ENCODE assay signal across 20 cellular contexts in the genomic region with DNA sequence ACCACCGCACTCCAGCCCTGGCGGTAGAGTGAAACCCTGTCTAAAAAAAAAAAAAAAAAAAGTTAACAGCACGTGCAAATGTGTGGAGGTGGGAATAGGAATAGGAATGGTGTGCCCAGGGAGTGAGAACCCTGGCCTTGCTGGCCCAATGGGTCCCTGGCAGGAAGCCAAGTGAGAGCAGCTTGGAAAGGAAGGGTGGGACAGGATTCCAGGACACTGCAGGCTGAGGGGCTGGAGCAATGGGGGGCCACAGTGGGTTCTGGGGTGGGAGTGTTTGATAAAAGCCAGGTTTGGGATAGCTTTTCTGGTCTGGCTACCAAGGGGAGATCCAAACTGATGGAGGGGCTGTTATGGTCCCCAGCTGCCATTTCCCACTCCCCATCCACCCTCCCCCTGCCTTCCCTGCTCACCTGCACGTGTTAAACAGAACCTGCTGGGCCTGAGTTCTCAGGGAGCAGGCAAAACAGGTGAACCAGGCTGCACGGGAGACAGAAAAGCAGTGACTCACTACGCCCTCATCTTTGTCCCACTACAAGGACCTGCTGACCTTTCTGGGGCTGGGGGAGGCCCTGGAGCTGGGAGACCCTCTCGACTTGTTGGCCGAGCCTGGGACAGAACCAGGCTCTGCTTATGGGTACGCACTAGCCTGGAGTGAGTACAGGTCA. TPM values are rescaled to one million over a fixed set of nuclear protein-coding genes. Genes with fewer than 3 reads are reported as not detected.
"Had no signal": no experiment of that assay in that cellular context is flagged by ENCODE, and none has a peak within 500 bp of the region (broad histone marks: within the 10 kb centered on the region; RNA-seq: fewer than 3 reads in every experiment).

No MANE protein-coding gene starts in this region.

- ATAC-seq: body of pancreas, gastrocnemius medialis, heart left ventricle, left ventricle myocardium superior had no signal

- H2AFZ ChIP-seq: parathyroid adenoma had no signal

- H3K36me3 ChIP-seq: gastrocnemius medialis, heart left ventricle, sigmoid colon had no signal

- H3K27ac ChIP-seq: body of pancreas, gastrocnemius medialis, heart left ventricle, parathyroid adenoma, sigmoid colon, VCaP had no signal

- H3K4me3 ChIP-seq: body of pancreas, gastrocnemius medialis, heart left ventricle, sigmoid colon had no signal

- H3K27me3 ChIP-seq: body of pancreas, gastrocnemius medialis had no signal

- H3K27ac Mint-ChIP-seq: activated T-helper 1 cell treated with anti-CD3 and anti-CD28 coated beads, Interleukin-12 subunit alpha, Interleukin-12 subunit beta, Interleukin-2, Interleukin-4 antibody, amounts not matched to agents 30 ng/mL and 10 ng/mL and 1 ng/mL, durations not matched to agents 14 hours and 24 hours and 36 hours had no signal

- H3K4me3 Mint-ChIP-seq: activated T-helper 1 cell treated with anti-CD3 and anti-CD28 coated beads, Interleukin-12 subunit alpha, Interleukin-12 subunit beta, Interleukin-2, Interleukin-4 antibody, amounts not matched to agents 30 ng/mL and 10 ng/mL and 1 ng/mL, durations not matched to agents 14 hours and 24 hours and 36 hours had no signal

- H3K9ac ChIP-seq: parathyroid adenoma had no signal

- H3K79me2 ChIP-seq: parathyroid adenoma had no signal

- H3K9me3 ChIP-seq: body of pancreas, gastrocnemius medialis, sigmoid colon had no signal

- DNase-seq: activated CD4-positive, CD25-positive, alpha-beta regulatory T cell treated with anti-CD3 and anti-CD28 coated beads, Interleukin-2, amount 50 U/mL, for 72 hours; activated gamma-delta T cell treated with Interleukin-2 at 50 U/mL for 16 hours; body of pancreas; erythroblast; gastrocnemius medialis; left ventricle myocardium superior; sigmoid colon; stimulated activated CD4-positive, alpha-beta T cell treated with anti-CD3 and anti-CD28 coated beads, Interleukin-4, amount 100 ng/mL, for 4 hours; stimulated activated naive CD4-positive, alpha-beta T cell; T-helper 2 cell had no signal

- H3K4me1 ChIP-seq: body of pancreas, gastrocnemius medialis, heart left ventricle, parathyroid adenoma, sigmoid colon had no signal

RNA-seq across cellular contexts. Expression of a gene that starts 3.3 kb away (rescaled TPM):
- total RNA-seq: activated CD8-positive, alpha-beta memory T cell treated with anti-CD3 and anti-CD28 coated beads for 36 hours; activated T-helper 1 cell treated with anti-CD3 and anti-CD28 coated beads, Interleukin-12 subunit alpha, Interleukin-12 subunit beta, Interleukin-2, Interleukin-4 antibody, amounts not matched to agents 30 ng/mL and 10 ng/mL and 1 ng/mL, durations not matched to agents 14 hours and 24 hours and 36 hours; body of pancreas; cardiac septum; dermis microvascular lymphatic vessel endothelial cell; gastrocnemius medialis; heart left ventricle; left ventricle myocardium superior; mononuclear cell; sigmoid colon; urinary bladder had no signal
- polyA plus RNA-seq: heart left ventricle, sigmoid colon, thymus, urinary bladder had no signal

RNA-seq across cellular contexts. Expression of a gene that starts 6.6 kb away (rescaled TPM):
- total RNA-seq: activated CD8-positive, alpha-beta memory T cell treated with anti-CD3 and anti-CD28 coated beads for 36 hours; activated T-helper 1 cell treated with anti-CD3 and anti-CD28 coated beads, Interleukin-12 subunit alpha, Interleukin-12 subunit beta, Interleukin-2, Interleukin-4 antibody, amounts not matched to agents 30 ng/mL and 10 ng/mL and 1 ng/mL, durations not matched to agents 14 hours and 24 hours and 36 hours; body of pancreas; cardiac septum; dermis microvascular lymphatic vessel endothelial cell; gastrocnemius medialis; heart left ventricle; left ventricle myocardium superior; mononuclear cell; sigmoid colon; urinary bladder had no signal
- polyA plus RNA-seq: heart left ventricle, sigmoid colon, urinary bladder had no signal

RNA-seq across cellular contexts. Expression of a gene that starts 30.5 kb away (rescaled TPM):
- total RNA-seq: activated CD8-positive, alpha-beta memory T cell treated with anti-CD3 and anti-CD28 coated beads for 36 hours; activated T-helper 1 cell treated with anti-CD3 and anti-CD28 coated beads, Interleukin-12 subunit alpha, Interleukin-12 subunit beta, Interleukin-2, Interleukin-4 antibody, amounts not matched to agents 30 ng/mL and 10 ng/mL and 1 ng/mL, durations not matched to agents 14 hours and 24 hours and 36 hours; body of pancreas; cardiac septum; dermis microvascular lymphatic vessel endothelial cell; gastrocnemius medialis; heart left ventricle; left ventricle myocardium superior; mononuclear cell; sigmoid colon; urinary bladder had no signal
- polyA plus RNA-seq: heart left ventricle, sigmoid colon, urinary bladder had no signal

RNA-seq across cellular contexts. Expression of a gene that starts 52.8 kb away (rescaled TPM):
- total RNA-seq: activated CD8-positive, alpha-beta memory T cell treated with anti-CD3 and anti-CD28 coated beads for 36 hours; activated T-helper 1 cell treated with anti-CD3 and anti-CD28 coated beads, Interleukin-12 subunit alpha, Interleukin-12 subunit beta, Interleukin-2, Interleukin-4 antibody, amounts not matched to agents 30 ng/mL and 10 ng/mL and 1 ng/mL, durations not matched to agents 14 hours and 24 hours and 36 hours; body of pancreas; cardiac septum; dermis microvascular lymphatic vessel endothelial cell; gastrocnemius medialis; heart left ventricle; left ventricle myocardium superior; mononuclear cell; sigmoid colon; urinary bladder had no signal
- polyA plus RNA-seq: heart left ventricle, sigmoid colon, urinary bladder had no signal
